Comparison of ENCODE assay signal across 8 cellular contexts in genomic region chr14:51862171-51862838, GRCh38. TPM values are rescaled to one million over a fixed set of nuclear protein-coding genes. Genes with fewer than 3 reads are reported as not detected.
DNase-seq lines count a peak whose midpoint lies in the region; ATAC-seq lines count a peak whose summit lies in the region.

No MANE protein-coding gene starts in this region.

- peaks cover 43% of the 10 kb centered on the region for H3K4me1 Mint-ChIP-seq in activated CD8-positive, alpha-beta memory T cell treated with anti-CD3 and anti-CD28 coated beads, Interleukin-2, amount 10 ng/mL, durations not matched to agents 7 days and 5 days

- H3K9me3 Mint-ChIP-seq in activated CD8-positive, alpha-beta memory T cell treated with anti-CD3 and anti-CD28 coated beads, Interleukin-2, amount 10 ng/mL, durations not matched to agents 7 days and 5 days (ENCODE audit: low read depth): no peaks in the 10 kb centered on the region

- peak overlapping the region; percentile 94 for H3K27ac Mint-ChIP-seq in activated CD8-positive, alpha-beta memory T cell treated with anti-CD3 and anti-CD28 coated beads, Interleukin-2, amount 10 ng/mL, durations not matched to agents 7 days and 5 days

- ATAC-seq in activated CD8-positive, alpha-beta memory T cell treated with anti-CD3 and anti-CD28 coated beads, Interleukin-2, amount 10 ng/mL, durations not matched to agents 7 days and 5 days: peak; percentile 21
- ATAC-seq in GM19395 (IDR thresholded peaks at IDR 0.05; ENCODE audit: unreplicated experiment): no peak

- H3K4me3 Mint-ChIP-seq in activated CD8-positive, alpha-beta memory T cell treated with anti-CD3 and anti-CD28 coated beads, Interleukin-2, amount 10 ng/mL, durations not matched to agents 7 days and 5 days: peak overlapping the region; percentile 87

- in situ Hi-C loops in SK-MEL-5 (cut with HindIII; ENCODE audit: low pct_unique_long_range_greater_than_20kb, low sequenced_read_pairs): no loop called here

- H3K27me3 Mint-ChIP-seq in activated CD8-positive, alpha-beta memory T cell treated with anti-CD3 and anti-CD28 coated beads, Interleukin-2, amount 10 ng/mL, durations not matched to agents 7 days and 5 days: no peaks in the 10 kb centered on the region

- DNase-seq in activated CD8-positive, alpha-beta memory T cell treated with anti-CD3 and anti-CD28 coated beads, Interleukin-2, amount 10 ng/mL, durations not matched to agents 7 days and 5 days: peak; percentile 52
- no peak for DNase-seq in activated CD8-positive, alpha-beta memory T cell treated with anti-CD3 and anti-CD28 coated beads, Interleukin-2, amount 50 U/mL, for 4 hours
- peak; percentile 26 for DNase-seq in SK-MEL-5 (ENCODE audit: low read depth, low spot score)
- peak; percentile 47 for DNase-seq in fibroblast of peridontal ligament (ENCODE audit: extremely low read depth)
- DNase-seq in superior temporal gyrus (ENCODE audit: extremely low spot score): peak; percentile 42
- DNase-seq in GOT3 (lab: John Stamatoyannopoulos, UW): no peak
- DNase-seq in SHP77 (lab: John Stamatoyannopoulos, UW): no peak

- CTCF ChIA-PET in activated CD8-positive, alpha-beta memory T cell treated with anti-CD3 and anti-CD28 coated beads, Interleukin-2, amount 10 ng/mL, durations not matched to agents 7 days and 5 days (lab: Charles Lee): interaction anchor here (0.8 to 4.4 kb wide), 4 partner anchors 12 to 579 kb away, joined by 3 to 34 read pairs (median 7); no protein-coding TSS in a partner anchor

- peaks cover 37% of the 10 kb centered on the region for H3K36me3 Mint-ChIP-seq in activated CD8-positive, alpha-beta memory T cell treated with anti-CD3 and anti-CD28 coated beads, Interleukin-2, amount 10 ng/mL, durations not matched to agents 7 days and 5 days

RNA-seq across cellular contexts. Expression of gene GNG2, which starts 1.9 kb away (rescaled TPM):
- 100 to 1,000 TPM; 243 to 257 TPM for total RNA-seq in activated CD8-positive, alpha-beta memory T cell treated with anti-CD3 and anti-CD28 coated beads, Interleukin-2, amount 10 ng/mL, durations not matched to agents 7 days and 5 days
- 19.1 and 22.3 TPM in 2 replicates for total RNA-seq in SK-MEL-5 (2014; rRNA removed; shearing (Covaris generic))
- polyA plus RNA-seq in SK-MEL-5 (2015; cell fraction: cytosol; rRNA removed): 25.5 and 26.6 TPM in 2 replicates
- 7.3 and 12.8 TPM in 2 replicates for polyA plus RNA-seq in SK-MEL-5 (2015; cell fraction: nucleus; rRNA removed)

Comparison
In these comparisons a context has a peak if more than half of its experiments do, and no peak if none do; other contexts are left out.
1. DNase-seq: peak in activated CD8-positive, alpha-beta memory T cell treated with anti-CD3 and anti-CD28 coated beads, Interleukin-2, amount 10 ng/mL, durations not matched to agents 7 days and 5 days (single experiment), SK-MEL-5 (single experiment), fibroblast of peridontal ligament (single experiment) and superior temporal gyrus (single experiment); none in activated CD8-positive, alpha-beta memory T cell treated with anti-CD3 and anti-CD28 coated beads, Interleukin-2, amount 50 U/mL, for 4 hours (single experiment), GOT3 (single experiment) and SHP77 (0 of 2).
2. RNA of gene GNG2, which starts 1.9 kb away (total RNA-seq): 243 to 257 TPM in activated CD8-positive, alpha-beta memory T cell treated with anti-CD3 and anti-CD28 coated beads, Interleukin-2, amount 10 ng/mL, durations not matched to agents 7 days and 5 days; 19.1 to 22.3 TPM in SK-MEL-5; every median in the first group is over 10 times any median in the second.